ENCODE assay signal across 18 cellular contexts in the genomic region with DNA sequence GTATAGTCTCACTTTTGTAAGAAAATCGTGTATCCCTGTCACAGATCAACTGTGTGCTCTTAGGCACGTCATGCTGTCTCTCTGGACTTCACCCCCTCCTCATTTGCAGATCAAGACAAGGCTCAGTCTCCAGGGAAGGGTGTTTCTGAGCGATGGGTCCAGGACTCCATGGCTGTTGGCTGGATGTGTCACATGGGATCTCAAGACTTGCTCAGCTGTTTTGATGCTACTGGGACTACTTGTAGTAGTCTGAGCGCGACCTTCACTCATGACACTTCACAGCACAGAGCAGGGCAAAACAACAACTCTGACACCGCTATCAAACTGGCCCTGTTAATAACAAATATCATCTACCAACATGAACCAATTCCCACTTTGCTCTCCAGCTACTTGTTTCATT. TPM values are rescaled to one million over a fixed set of nuclear protein-coding genes. Genes with fewer than 3 reads are reported as not detected.
DNase-seq lines count a peak whose midpoint lies in the region; ATAC-seq and TF ChIP-seq lines count a peak whose summit lies in the region.
"Had no signal": no experiment of that assay in that cellular context is flagged by ENCODE, and none has a peak within 500 bp of the region (broad histone marks: within the 10 kb centered on the region; RNA-seq: fewer than 3 reads in every experiment).

No MANE protein-coding gene starts in this region.

- POLR2A ChIA-PET in IMR-90 (lab: Charles Lee; ENCODE audit: unreplicated experiment) = no interaction called here

- no peak overlapping the region for H2BK120ac ChIP-seq in IMR-90 (ENCODE audit: low read depth, low read length)

- dilution Hi-C loops in IMR-90 (cut with HindIII; ENCODE audit: low sequenced_read_pairs, unreplicated experiment) = no loop called here

- ATAC-seq in IMR-90 (ENCODE audit: low read depth) (no peak), GM19463 (IDR thresholded peaks at IDR 0.05; ENCODE audit: unreplicated experiment) (no peak)
- no peak for ATAC-seq in activated T-cell treated with anti-CD3 and anti-CD28 coated beads, Interleukin-2, amount 50 U/mL, for 72 hours (replicated peaks in 1 of 2)

- peaks cover 2% of the 10 kb centered on the region for H3K9me3 Mint-ChIP-seq in neural progenitor cell
- H3K9me3 Mint-ChIP-seq in activated T-cell treated with anti-CD3 and anti-CD28 coated beads, Interleukin-2, amount 50 U/mL, for 72 hours = no peaks in the 10 kb centered on the region
- H3K9me3 Mint-ChIP-seq: H9, IgD-negative memory B cell had no signal

- H2AK9ac ChIP-seq in IMR-90 (replicated peaks; ENCODE audit: low read depth, low read length, poor library complexity) = no peak overlapping the region

- H2BK20ac ChIP-seq in IMR-90 (ENCODE audit: low read depth, low read length) = no peak overlapping the region

- H3K4me3 Mint-ChIP-seq in neural progenitor cell = no peak overlapping the region
- H3K4me3 Mint-ChIP-seq in activated T-cell treated with anti-CD3 and anti-CD28 coated beads, Interleukin-2, amount 50 U/mL, for 72 hours = no peak overlapping the region
- H3K4me3 Mint-ChIP-seq: H9, IgD-negative memory B cell had no signal

- no peaks in the 10 kb centered on the region for H3K27me3 ChIP-seq in IMR-90 (ENCODE audit: control insufficient read depth, insufficient read depth, low read length)
- H3K27me3 ChIP-seq in neural progenitor cell = no peaks in the 10 kb centered on the region
- H3K27me3 ChIP-seq: SJSA1 had no signal

- H2AFZ ChIP-seq in IMR-90 (replicated peaks; ENCODE audit: low read length, poor library complexity) (no peak overlapping the region), neural progenitor cell (replicated peaks) (no peak overlapping the region)

- H3K36me3 ChIP-seq in IMR-90 (ENCODE audit: control insufficient read depth, insufficient read depth, low read length) (peaks cover 7% of the 10 kb centered on the region; the same call in 1 of the 2 replicates), neural progenitor cell (no peaks in the 10 kb centered on the region)

- H3K27me3 Mint-ChIP-seq in neural progenitor cell (ENCODE audit: insufficient read depth, low read depth) = peaks cover 2% of the 10 kb centered on the region
- H3K27me3 Mint-ChIP-seq in activated T-cell treated with anti-CD3 and anti-CD28 coated beads, Interleukin-2, amount 50 U/mL, for 72 hours (ENCODE audit: low read depth) = peaks cover 19% of the 10 kb centered on the region

- H4K91ac ChIP-seq in IMR-90 (ENCODE audit: insufficient read depth, low read depth, low read length) = 0 out of 2 replicates have a peak overlapping the region, but pooled peaks have one; percentile 14

- H3K18ac ChIP-seq in IMR-90 (ENCODE audit: low read depth, low read length) = no peak overlapping the region

- H4K20me1 ChIP-seq in IMR-90 (ENCODE audit: insufficient read depth, low read length) (no peaks in the 10 kb centered on the region), neural progenitor cell (ENCODE audit: low read depth) (no peaks in the 10 kb centered on the region)

- no peak overlapping the region for H4K5ac ChIP-seq in IMR-90 (ENCODE audit: low read depth, low read length)

- TF ChIP-seq RAD21 in IMR-90 (IDR thresholded peaks at IDR 0.05; ENCODE audit: low read length) = no peak

- H2BK5ac ChIP-seq in IMR-90 (ENCODE audit: low read depth, low read length, poor library complexity, severe bottlenecking) = no peak overlapping the region

- BruUV-seq in IMR-90 (replicated peaks; lab: Mats Ljungman, UMichigan) = no TSS peak

- WGBS in IMR-90 (ENCODE audit: extremely low coverage in 2 of 2, insufficient read length in 1 of 2), 2 experiments = no CpG with 5 or more reads among the region's 6 CpGs

- peak overlapping the region; percentile 50 for H3K27ac Mint-ChIP-seq in neural progenitor cell
- H3K27ac Mint-ChIP-seq in activated T-cell treated with anti-CD3 and anti-CD28 coated beads, Interleukin-2, amount 50 U/mL, for 72 hours = no peak overlapping the region
- H3K27ac Mint-ChIP-seq: H9, IgD-negative memory B cell had no signal

- no peak for TF ChIP-seq POLR2A in IMR-90 (IDR thresholded peaks at IDR 0.05; ENCODE audit: low read depth, low read length)

- peak overlapping the region; percentile 31; the same call in 1 of the 2 replicates for H3K14ac ChIP-seq in IMR-90 (replicated peaks; ENCODE audit: low read depth, low read length)

- peaks cover 19% of the 10 kb centered on the region for H3K4me1 Mint-ChIP-seq in neural progenitor cell
- no peaks in the 10 kb centered on the region for H3K4me1 Mint-ChIP-seq in activated T-cell treated with anti-CD3 and anti-CD28 coated beads, Interleukin-2, amount 50 U/mL, for 72 hours (ENCODE audit: low read depth)

- no peaks in the 10 kb centered on the region for H3K79me2 ChIP-seq in neural progenitor cell (ENCODE audit: low read depth)

- 0 out of 4 replicates have a peak overlapping the region, but pooled peaks of 1 of the 2 experiments have one; percentile 10 for H4K8ac ChIP-seq in IMR-90 (ENCODE audit: low read depth in 2 of 2, low read length in 2 of 2)

- H3K9me1 ChIP-seq in IMR-90 (ENCODE audit: insufficient read depth, low read length) = peaks cover 13% of the 10 kb centered on the region

- H3K4me2 ChIP-seq in IMR-90 (ENCODE audit: low read depth, low read length) = no peak overlapping the region
- H3K4me2 ChIP-seq in neural progenitor cell = no peak overlapping the region

- H2AK5ac ChIP-seq in IMR-90 (ENCODE audit: low read depth, low read length) = no peak overlapping the region; the same call in 1 of the 2 replicates

- H3K27ac ChIP-seq in IMR-90 (ENCODE audit: insufficient read depth, low read length) (no peak overlapping the region), neural progenitor cell (no peak overlapping the region)
- H3K27ac ChIP-seq: C4-2B, SJSA1 had no signal

- CTCF ChIA-PET in IMR-90 (lab: Yijun Ruan, JAX) = interaction anchor here (0.6 to 0.7 kb wide), 2 partner anchors 100 to 1466 kb away, joined by 3 read pairs; partner anchors contain the start of gene UFM1

- H3K79me1 ChIP-seq in IMR-90 (ENCODE audit: low read depth in 1 of 2, low read length in 2 of 2) = peaks cover 33 to 51% of the 10 kb centered on the region in 2 experiments

- H3F3A ChIP-seq in neural progenitor cell (ENCODE audit: low read depth) = peaks cover 4% of the 10 kb centered on the region

- H3K4me1 ChIP-seq in IMR-90 (ENCODE audit: control insufficient read depth, insufficient read depth, low read length) (peaks cover 10% of the 10 kb centered on the region), neural progenitor cell (peaks cover 18% of the 10 kb centered on the region)

- no peak overlapping the region for H3K23ac ChIP-seq in IMR-90 (ENCODE audit: low read depth, low read length)

- H2BK15ac ChIP-seq in IMR-90 (ENCODE audit: low read depth, low read length) = no peak overlapping the region

- H3K4ac ChIP-seq in IMR-90 (ENCODE audit: low read depth, low read length) = peak overlapping the region; percentile 15; the same call in 1 of the 2 replicates

- no peak for DNase-seq in IMR-90
- peak; percentile 8 for DNase-seq in brain pericyte (ENCODE audit: low read depth, low spot score)
- DNase-seq in neural progenitor cell (ENCODE audit: low spot score) = no peak
- DNase-seq in smooth muscle cell of the brain vasculature (ENCODE audit: low read depth, low spot score) = peak; percentile 2
- no peak for DNase-seq in AG20443 (ENCODE audit: low spot score)
- no peak for DNase-seq in activated T-cell treated with anti-CD3 and anti-CD28 coated beads, Interleukin-2, amount 50 U/mL, for 72 hours
- DNase-seq: H9, Kasumi-1, MM.1S, NCI-H1105, NCI-H1694, NCI-H526 treated with DMSO at 0.1 percent for 48 hours, OCI-M1 had no signal

- H3K9me3 ChIP-seq in IMR-90 (ENCODE audit: control insufficient read depth, insufficient read depth, low read length) (no peaks in the 10 kb centered on the region), neural progenitor cell (ENCODE audit: low read depth) (no peaks in the 10 kb centered on the region)
- H3K9me3 ChIP-seq: SJSA1 had no signal

- in situ Hi-C loops in IMR-90 (cut with MboI; ENCODE audit: low sequenced_read_pairs) = no loop called here

- intact Hi-C loops in IMR-90 (cut with micrococcal nuclease) = loop anchor here (5.0 kb wide), 1 partner anchor 33 kb away; no protein-coding TSS in a partner anchor

- TF ChIP-seq CTCF in IMR-90 (conservative IDR thresholded peaks at IDR 0.05; ENCODE audit: low read depth, low read length) (no peak), neural progenitor cell (IDR thresholded peaks at IDR 0.05) (no peak)

- H3K4me3 ChIP-seq in IMR-90 (ENCODE audit: insufficient read depth, low read depth, low read length) (no peak overlapping the region), neural progenitor cell (no peak overlapping the region)
- H3K4me3 ChIP-seq: SJSA1 had no signal

- H3K9ac ChIP-seq in IMR-90 (ENCODE audit: low read depth, low read length) (no peak overlapping the region), neural progenitor cell (no peak overlapping the region)

- H3K56ac ChIP-seq in IMR-90 (ENCODE audit: extremely low read depth, insufficient read depth, low read length) = no peak overlapping the region

- H3K36me3 Mint-ChIP-seq in neural progenitor cell = peaks cover 2% of the 10 kb centered on the region
- no peaks in the 10 kb centered on the region for H3K36me3 Mint-ChIP-seq in activated T-cell treated with anti-CD3 and anti-CD28 coated beads, Interleukin-2, amount 50 U/mL, for 72 hours (ENCODE audit: insufficient read depth in 2 of 2)

TF ChIP-seq in IMR-90, 13 proteins besides CTCF, POLR2A, EP300 and RAD21 (continues in another document):
- no peak for TF ChIP-seq ELK1 (IDR thresholded peaks at IDR 0.05; ENCODE audit: borderline replicate concordance, low read depth, low read length)

RNA-seq across cellular contexts. Expression of gene SMAD9, which starts 36.2 kb away (rescaled TPM):
- total RNA-seq in IMR-90 (2012; rRNA removed) (4.8 and 5.8 TPM in 2 replicates), neural progenitor cell (ENCODE audit: low replicate concordance) (1.2 and 1.6 TPM in 2 replicates)
- polyA plus RNA-seq in IMR-90 (2012; rRNA removed) = 2.7 and 3.2 TPM in 2 replicates
- 1.4 and 4.5 TPM in 2 replicates for polyA plus RNA-seq in IMR-90 (2012; cell fraction: cytosol; rRNA removed)
- polyA plus RNA-seq in IMR-90 (2012; cell fraction: nucleus; rRNA removed; ENCODE audit: low replicate concordance) = 2.5 and 4.0 TPM in 2 replicates
- not detected for total RNA-seq in activated T-cell treated with anti-CD3 and anti-CD28 coated beads, Interleukin-2, amount 50 U/mL, for 72 hours
- total RNA-seq: HT-29 had no signal

Comparison
In these comparisons a context has a peak if more than half of its experiments do, and no peak if none do; other contexts are left out.
1. DNase-seq: peak in brain pericyte (single experiment) and smooth muscle cell of the brain vasculature (single experiment); none in IMR-90 (single experiment), neural progenitor cell (single experiment), AG20443 (single experiment) and activated T-cell treated with anti-CD3 and anti-CD28 coated beads, Interleukin-2, amount 50 U/mL, for 72 hours (0 of 2).